ENCODE assay signal across 1 cellular context in genomic region chr16:3095869-3096268, GRCh38.
TF ChIP-seq lines count a peak whose summit lies in the region.

No MANE protein-coding gene starts in this region.

TF ChIP-seq in GM23338, 12 proteins besides CTCF, POLR2A, EP300 and RAD21 (continued from another document):
- TF ChIP-seq, protein P1, sequence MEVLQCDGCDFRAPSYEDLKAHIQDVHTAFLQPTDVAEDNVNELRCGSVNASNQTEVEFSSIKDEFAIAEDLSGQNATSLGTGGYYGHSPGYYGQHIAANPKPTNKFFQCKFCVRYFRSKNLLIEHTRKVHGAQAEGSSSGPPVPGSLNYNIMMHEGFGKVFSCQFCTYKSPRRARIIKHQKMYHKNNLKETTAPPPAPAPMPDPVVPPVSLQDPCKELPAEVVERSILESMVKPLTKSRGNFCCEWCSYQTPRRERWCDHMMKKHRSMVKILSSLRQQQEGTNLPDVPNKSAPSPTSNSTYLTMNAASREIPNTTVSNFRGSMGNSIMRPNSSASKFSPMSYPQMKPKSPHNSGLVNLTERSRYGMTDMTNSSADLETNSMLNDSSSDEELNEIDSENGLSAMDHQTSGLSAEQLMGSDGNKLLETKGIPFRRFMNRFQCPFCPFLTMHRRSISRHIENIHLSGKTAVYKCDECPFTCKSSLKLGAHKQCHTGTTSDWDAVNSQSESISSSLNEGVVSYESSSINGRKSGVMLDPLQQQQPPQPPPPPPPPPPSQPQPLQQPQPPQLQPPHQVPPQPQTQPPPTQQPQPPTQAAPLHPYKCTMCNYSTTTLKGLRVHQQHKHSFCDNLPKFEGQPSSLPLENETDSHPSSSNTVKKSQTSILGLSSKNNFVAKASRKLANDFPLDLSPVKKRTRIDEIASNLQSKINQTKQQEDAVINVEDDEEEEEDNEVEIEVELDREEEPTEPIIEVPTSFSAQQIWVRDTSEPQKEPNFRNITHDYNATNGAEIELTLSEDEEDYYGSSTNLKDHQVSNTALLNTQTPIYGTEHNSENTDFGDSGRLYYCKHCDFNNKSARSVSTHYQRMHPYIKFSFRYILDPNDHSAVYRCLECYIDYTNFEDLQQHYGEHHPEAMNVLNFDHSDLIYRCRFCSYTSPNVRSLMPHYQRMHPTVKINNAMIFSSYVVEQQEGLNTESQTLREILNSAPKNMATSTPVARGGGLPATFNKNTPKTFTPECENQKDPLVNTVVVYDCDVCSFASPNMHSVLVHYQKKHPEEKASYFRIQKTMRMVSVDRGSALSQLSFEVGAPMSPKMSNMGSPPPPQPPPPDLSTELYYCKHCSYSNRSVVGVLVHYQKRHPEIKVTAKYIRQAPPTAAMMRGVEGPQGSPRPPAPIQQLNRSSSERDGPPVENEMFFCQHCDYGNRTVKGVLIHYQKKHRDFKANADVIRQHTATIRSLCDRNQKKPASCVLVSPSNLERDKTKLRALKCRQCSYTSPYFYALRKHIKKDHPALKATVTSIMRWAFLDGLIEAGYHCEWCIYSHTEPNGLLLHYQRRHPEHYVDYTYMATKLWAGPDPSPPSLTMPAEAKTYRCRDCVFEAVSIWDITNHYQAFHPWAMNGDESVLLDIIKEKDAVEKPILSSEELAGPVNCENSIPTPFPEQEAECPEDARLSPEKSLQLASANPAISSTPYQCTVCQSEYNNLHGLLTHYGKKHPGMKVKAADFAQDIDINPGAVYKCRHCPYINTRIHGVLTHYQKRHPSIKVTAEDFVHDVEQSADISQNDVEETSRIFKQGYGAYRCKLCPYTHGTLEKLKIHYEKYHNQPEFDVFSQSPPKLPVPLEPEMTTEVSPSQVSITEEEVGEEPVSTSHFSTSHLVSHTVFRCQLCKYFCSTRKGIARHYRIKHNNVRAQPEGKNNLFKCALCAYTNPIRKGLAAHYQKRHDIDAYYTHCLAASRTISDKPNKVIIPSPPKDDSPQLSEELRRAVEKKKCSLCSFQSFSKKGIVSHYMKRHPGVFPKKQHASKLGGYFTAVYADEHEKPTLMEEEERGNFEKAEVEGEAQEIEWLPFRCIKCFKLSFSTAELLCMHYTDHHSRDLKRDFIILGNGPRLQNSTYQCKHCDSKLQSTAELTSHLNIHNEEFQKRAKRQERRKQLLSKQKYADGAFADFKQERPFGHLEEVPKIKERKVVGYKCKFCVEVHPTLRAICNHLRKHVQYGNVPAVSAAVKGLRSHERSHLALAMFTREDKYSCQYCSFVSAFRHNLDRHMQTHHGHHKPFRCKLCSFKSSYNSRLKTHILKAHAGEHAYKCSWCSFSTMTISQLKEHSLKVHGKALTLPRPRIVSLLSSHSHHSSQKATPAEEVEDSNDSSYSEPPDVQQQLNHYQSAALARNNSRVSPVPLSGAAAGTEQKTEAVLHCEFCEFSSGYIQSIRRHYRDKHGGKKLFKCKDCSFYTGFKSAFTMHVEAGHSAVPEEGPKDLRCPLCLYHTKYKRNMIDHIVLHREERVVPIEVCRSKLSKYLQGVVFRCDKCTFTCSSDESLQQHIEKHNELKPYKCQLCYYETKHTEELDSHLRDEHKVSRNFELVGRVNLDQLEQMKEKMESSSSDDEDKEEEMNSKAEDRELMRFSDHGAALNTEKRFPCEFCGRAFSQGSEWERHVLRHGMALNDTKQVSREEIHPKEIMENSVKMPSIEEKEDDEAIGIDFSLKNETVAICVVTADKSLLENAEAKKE (CRISPR knock-in tag; IDR thresholded peaks at IDR 0.05): no peak
- no peak for TF ChIP-seq ETS1 (IDR thresholded peaks at IDR 0.05)
- no peak for TF ChIP-seq REST (IDR thresholded peaks at IDR 0.05; ENCODE audit: unreplicated experiment)
- TF ChIP-seq EZH2 (IDR thresholded peaks at IDR 0.05; ENCODE audit: low read depth, unreplicated experiment): no peak
- TF ChIP-seq NANOG (IDR thresholded peaks at IDR 0.05; ENCODE audit: borderline replicate concordance): no peak
